Comparison of ENCODE assay signal across 1 cellular context in genomic region chr7:150048244-150049011, GRCh38.
TF ChIP-seq lines count a peak whose summit lies in the region.

No MANE protein-coding gene starts in this region.

TF ChIP-seq in HepG2, 621 proteins besides CTCF, POLR2A, EP300 and RAD21 (continued from another document):
- TF ChIP-seq UBTF (CRISPR knock-in tag; IDR thresholded peaks at IDR 0.05) (peak; percentile 39; the same call in 1 of the 2 replicates), ZNF687 (CRISPR knock-in tag; IDR thresholded peaks at IDR 0.05) (peak; percentile 47; the same call in 1 of the 2 replicates), HMGXB4 (CRISPR knock-in tag; IDR thresholded peaks at IDR 0.05; ENCODE audit: borderline replicate concordance in 1 of 2, low read depth in 1 of 2) (0 out of 4 replicates have a peak, but pooled peaks of 1 of the 2 experiments have one; percentile 31), ZNF777 (CRISPR knock-in tag; IDR thresholded peaks at IDR 0.05) (peak; percentile 26; the same call in 1 of the 2 replicates), ZGPAT (CRISPR knock-in tag; IDR thresholded peaks at IDR 0.05) (peak; percentile 28; the same call in 1 of the 2 replicates), KDM2A (CRISPR knock-in tag; IDR thresholded peaks at IDR 0.05; ENCODE audit: borderline replicate concordance, low read depth) (peak; percentile 29; the same call in 1 of the 2 replicates), ZNF800 (CRISPR knock-in tag; IDR thresholded peaks at IDR 0.05) (peak; percentile 60; the same call in 1 of the 2 replicates), POLR2G (IDR thresholded peaks at IDR 0.05; ENCODE audit: low read depth, low read length) (peak; percentile 17; the same call in 1 of the 2 replicates)
TF ChIP-seq in HepG2: peak in this region for 11; not testable (repeated sequence) for 610.
